ENCODE assay signal across 8 cellular contexts in genomic region chr22:41589260-41589600, GRCh38. TPM values are rescaled to one million over a fixed set of nuclear protein-coding genes. Genes with fewer than 3 reads are reported as not detected.
DNase-seq lines count a peak whose midpoint lies in the region; ATAC-seq, FAIRE-seq and TF ChIP-seq lines count a peak whose summit lies in the region.

No MANE protein-coding gene starts in this region.

- ATAC-seq in GM18907 (IDR thresholded peaks at IDR 0.05; ENCODE audit: unreplicated experiment) = peak; percentile 4
- peak; percentile 10 for ATAC-seq in left lobe of liver

- H3K4me3 ChIP-seq in AG09309 (ENCODE audit: control insufficient read depth, low read depth, low read length) (peak overlapping the region; percentile 100), bronchial epithelial cell (ENCODE audit: low read depth, low read length) (peak overlapping the region; percentile 100)

- no peaks in the 10 kb centered on the region for H3K27me3 ChIP-seq in bronchial epithelial cell (ENCODE audit: control insufficient read depth, insufficient read depth, low read length)

- H3K36me3 ChIP-seq in bronchial epithelial cell (ENCODE audit: control insufficient read depth, insufficient read depth, low read length) = peaks cover 10% of the 10 kb centered on the region

- TF ChIP-seq CTCF in AG09309 (IDR thresholded peaks at IDR 0.05; ENCODE audit: control insufficient read depth, insufficient read depth, low read depth, low read length, missing control alignments) (no peak), bronchial epithelial cell (IDR thresholded peaks at IDR 0.05; ENCODE audit: insufficient read depth, low read length, severe bottlenecking) (no peak)

- peak overlapping the region; percentile 56 for H3K27ac ChIP-seq in temporal lobe (ENCODE audit: low read depth, low read length)

- FAIRE-seq in bronchial epithelial cell (lab: Jason Lieb, UNC) = no peak

- DNase-seq in AG09309 (ENCODE audit: low read depth) (no peak), NAMALWA (ENCODE audit: low spot score) (peak; percentile 51), bronchial epithelial cell (ENCODE audit: low read depth) (no peak), left lobe of liver (ENCODE audit: low spot score) (no peak), cerebellar cortex (ENCODE audit: low spot score) (no peak), OCI-M1 (lab: John Stamatoyannopoulos, UW) (no peak)

RNA-seq across cellular contexts. Expression of gene PMM1, which starts 0.4 kb away (rescaled TPM):
- total RNA-seq in bronchial epithelial cell (17.4 and 23.6 TPM in 2 replicates), left lobe of liver (51.8 TPM), temporal lobe (22.6 TPM)

RNA-seq across cellular contexts. Expression of gene CSDC2, which starts 28.4 kb away (rescaled TPM):
- total RNA-seq in bronchial epithelial cell (under 0.01 TPM in 1 of 2 replicates, not detected in the other), left lobe of liver (0.88 TPM), temporal lobe (11.8 TPM)

RNA-seq across cellular contexts. Expression of gene DESI1, which starts 31.6 kb away (rescaled TPM):
- total RNA-seq in bronchial epithelial cell (10.8 and 17.5 TPM in 2 replicates), left lobe of liver (40.5 TPM), temporal lobe (17.5 TPM)

RNA-seq across cellular contexts. Expression of gene XRCC6, which starts 31.9 kb away (rescaled TPM):
- total RNA-seq in bronchial epithelial cell (229 and 266 TPM in 2 replicates), left lobe of liver (65.9 TPM), temporal lobe (191 TPM)

RNA-seq across cellular contexts. Expression of gene POLR3H, which starts 45.0 kb away (rescaled TPM):
- total RNA-seq in bronchial epithelial cell (14.3 and 28.2 TPM in 2 replicates), left lobe of liver (22.5 TPM), temporal lobe (20.4 TPM)
